13 cellular contexts compared by ENCODE assay signal in the genomic region with DNA sequence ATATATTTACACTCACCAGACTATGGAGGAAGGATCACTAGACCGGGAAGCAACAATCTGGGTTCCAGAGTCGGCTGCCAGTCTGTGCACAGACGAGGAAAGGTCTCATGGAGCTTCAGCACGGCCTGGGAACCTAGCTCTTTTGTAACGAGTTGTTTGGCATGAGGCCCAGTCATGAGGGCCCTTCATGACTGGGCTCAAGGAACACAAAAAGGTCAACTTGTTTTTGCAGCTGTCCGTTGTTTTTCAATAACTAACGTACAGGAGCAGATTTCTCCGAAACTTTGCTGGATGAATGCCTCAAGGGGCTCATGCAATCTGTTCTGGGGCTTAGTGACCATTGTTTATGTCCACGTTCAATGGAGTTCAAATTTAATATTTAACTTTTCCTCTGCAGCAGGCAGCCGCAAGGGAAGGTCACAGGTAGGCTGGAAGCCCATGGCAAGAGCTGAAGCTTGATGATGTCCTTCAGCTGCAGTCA. TPM values are rescaled to one million over a fixed set of nuclear protein-coding genes. Genes with fewer than 3 reads are reported as not detected.
A peak's percentile ranks its signal among the peaks of the same experiment; 100 is the strongest.
DNase-seq lines count a peak whose midpoint lies in the region; ATAC-seq and TF ChIP-seq lines count a peak whose summit lies in the region.
"Had no signal": no experiment of that assay in that cellular context is flagged by ENCODE, and none has a peak within 500 bp of the region (broad histone marks: within the 10 kb centered on the region; RNA-seq: fewer than 3 reads in every experiment).

No MANE protein-coding gene starts in this region.

- TF ChIP-seq POLR2A in right lobe of liver (IDR thresholded peaks at IDR 0.05) (no peak), esophagus squamous epithelium (IDR thresholded peaks at IDR 0.05) (no peak)

- H3K36me3 ChIP-seq in right lobe of liver (no peaks in the 10 kb centered on the region), HAP-1 (replicated peaks) (no peaks in the 10 kb centered on the region), esophagus squamous epithelium (no peaks in the 10 kb centered on the region)

- H3K27ac ChIP-seq in right lobe of liver = peak overlapping the region in 2 of 3 donors; percentile 24 to 39
- peak overlapping the region in 1 of 4 donors; percentile 16 for H3K27ac ChIP-seq in esophagus squamous epithelium
- H3K27ac ChIP-seq: skin epidermis had no signal

- TF ChIP-seq CTCF in cardiac fibroblast (IDR thresholded peaks at IDR 0.05; ENCODE audit: low read depth, low read length) = no peak
- TF ChIP-seq CTCF in right lobe of liver (IDR thresholded peaks at IDR 0.05) = no peak
- no peak for TF ChIP-seq CTCF in esophagus squamous epithelium (IDR thresholded peaks at IDR 0.05)

- DNase-seq in NCI-H2171 treated with DMSO at 0.1 percent for 48 hours (lab: John Stamatoyannopoulos, UW) = peak; percentile 13
- no peak for DNase-seq in NCI-H2171 (lab: John Stamatoyannopoulos, UW)
- DNase-seq in cardiac fibroblast (ENCODE audit: low read depth in 2 of 2) = peak; percentile 10 to 56
- peak; percentile 44 to 78 (median 64) for DNase-seq in right lobe of liver
- DNase-seq in HAP-1 (ENCODE audit: low spot score in 2 of 2) = no peak
- no peak for DNase-seq in 8988T
- no peak for DNase-seq in esophagus squamous epithelium (lab: John Stamatoyannopoulos, UW)
- DNase-seq: activated CD4-positive, alpha-beta T cell treated with anti-CD3 and anti-CD28 coated beads for 36 hours; activated T-cell treated with anti-CD3 and anti-CD28 coated beads, Interleukin-2, amount 50 U/mL, for 1 hour; CD8-positive, alpha-beta memory T cell; naive B cell had no signal

- ATAC-seq in right lobe of liver = peak; percentile 79 to 84 (median 82)
- no peak for ATAC-seq in HG02870 (IDR thresholded peaks at IDR 0.05; ENCODE audit: unreplicated experiment)
- ATAC-seq: activated CD4-positive, alpha-beta T cell treated with anti-CD3 and anti-CD28 coated beads for 36 hours had no signal

- in situ Hi-C loops in HAP-1 (cut with MboI; ENCODE audit: low sequenced_read_pairs) = no loop called here

- 16% methylated on average over 10 of the region's 10 CpGs for WGBS in right lobe of liver (ENCODE audit: insufficient coverage, low coverage, low lambda C conversion rate, missing lambda C conversion rate)
- 51 to 53% methylated on average over 9 to 10 of the region's 10 CpGs for WGBS in esophagus squamous epithelium, 2 donors

- H3K27me3 ChIP-seq in right lobe of liver = no peaks in the 10 kb centered on the region
- peaks cover 5% of the 10 kb centered on the region; the same call in 1 of the 2 replicates for H3K27me3 ChIP-seq in HAP-1 (ENCODE audit: low read depth)
- peaks cover 0 to 18% (median 0%) of the 10 kb centered on the region in 4 donors for H3K27me3 ChIP-seq in esophagus squamous epithelium

- no peaks in the 10 kb centered on the region for H3K9me3 ChIP-seq in right lobe of liver
- no peaks in the 10 kb centered on the region for H3K9me3 ChIP-seq in HAP-1
- no peaks in the 10 kb centered on the region for H3K9me3 ChIP-seq in esophagus squamous epithelium

- no peak overlapping the region for H3K4me3 ChIP-seq in cardiac fibroblast (replicated peaks in 1 of 2; ENCODE audit: low read depth in 2 of 2, low read length in 2 of 2)
- peak overlapping the region in 1 of 3 donors; percentile 33 for H3K4me3 ChIP-seq in right lobe of liver
- H3K4me3 ChIP-seq in HAP-1 = no peak overlapping the region
- H3K4me3 ChIP-seq in esophagus squamous epithelium = no peak overlapping the region
- H3K4me3 ChIP-seq: skin epidermis had no signal

- intact Hi-C loops in right lobe of liver (cut with DNase I) (no loop called here), esophagus squamous epithelium (cut with DNase I) (no loop called here)

- H3K4me1 ChIP-seq in right lobe of liver (peaks cover 0 to 17% (median 4%) of the 10 kb centered on the region in 4 donors), HAP-1 (no peaks in the 10 kb centered on the region), esophagus squamous epithelium (peaks cover 0 to 22% (median 11%) of the 10 kb centered on the region in 3 donors)

RNA-seq across cellular contexts. Expression of a gene that starts 5.9 kb away (rescaled TPM):
- total RNA-seq in right lobe of liver (under 1 TPM in 4 of 6 experiments, not detected in 2; 0.06 to 0.68 (median 0.13) TPM), esophagus squamous epithelium (1 to 10 TPM in 1 of 4 donors, under 1 TPM in 3; 0.15 to 3.2 (median 0.34) TPM)
- total RNA-seq: activated CD4-positive, alpha-beta T cell treated with anti-CD3 and anti-CD28 coated beads for 36 hours; CD8-positive, alpha-beta memory T cell had no signal

Comparison
In these comparisons a context has a peak if more than half of its experiments do, and no peak if none do; other contexts are left out.
1. DNase-seq: peak in NCI-H2171 treated with DMSO at 0.1 percent for 48 hours (single experiment), cardiac fibroblast (2 of 2) and right lobe of liver (3 of 3); none in NCI-H2171 (single experiment), HAP-1 (0 of 2), 8988T (single experiment) and esophagus squamous epithelium (single experiment).